11 cellular contexts compared by ENCODE assay signal in genomic region chr7:4861673-4862072, GRCh38. TPM values are rescaled to one million over a fixed set of nuclear protein-coding genes. Genes with fewer than 3 reads are reported as not detected.
DNase-seq lines count a peak whose midpoint lies in the region; ATAC-seq, FAIRE-seq and TF ChIP-seq lines count a peak whose summit lies in the region.
"Had no signal": no experiment of that assay in that cellular context is flagged by ENCODE, and none has a peak within 500 bp of the region (broad histone marks: within the 10 kb centered on the region; RNA-seq: fewer than 3 reads in every experiment).

PAPOLB (minus strand) TSS chr7:4862030; CDS start chr7:4861810, 220 bp downstream.

- ATAC-seq in T-cell (replicated peaks in 1 of 4) (peak; percentile 37 to 62 (median 48)), psoas muscle (no peak), HG03378 (IDR thresholded peaks at IDR 0.05; ENCODE audit: unreplicated experiment) (no peak)

- 15 to 21% (median 16%) methylated on average over 36 to 46 of the region's 46 CpGs for WGBS in psoas muscle, 3 donors

- peaks cover 0 to 3% (median 1%) of the 10 kb centered on the region in 3 donors for H3K4me1 Mint-ChIP-seq in T-cell

- no peak for DNase-seq in AG04450 (ENCODE audit: low read depth, low spot score)
- peak in 19 of 34 experiments; percentile 9 to 41 (median 22) for DNase-seq in T-cell
- no peak for DNase-seq in fibroblast of pulmonary artery (ENCODE audit: low read depth)
- no peak for DNase-seq in psoas muscle
- DNase-seq in GM20000 (ENCODE audit: low spot score), result no peak
- no peak for DNase-seq in kidney
- DNase-seq in CD1c-positive myeloid dendritic cell (ENCODE audit: extremely low spot score), result no peak
- DNase-seq: Caco-2, kidney glomerular epithelial cell, NCI-H1417 had no signal

- peaks cover 17% of the 10 kb centered on the region for H3K27me3 ChIP-seq in AG04450 (ENCODE audit: control insufficient read depth, insufficient read depth, low read length)
- H3K27me3 ChIP-seq in psoas muscle (ENCODE audit: insufficient read depth in 3 of 3, low read length in 2 of 3), result peaks cover 0 to 43% (median 8%) of the 10 kb centered on the region in 3 donors

- intact Hi-C loops in psoas muscle (cut with DNase I) (no loop called here), kidney (cut with DNase I) (no loop called here)

- POLR2A ChIA-PET in AG04450 (lab: Yijun Ruan, JAX) (no interaction called here), T-cell (lab: Charles Lee) (no interaction called here)

- no peaks in the 10 kb centered on the region for H3K4me1 ChIP-seq in psoas muscle
- H3K4me1 ChIP-seq in kidney (ENCODE audit: control insufficient read depth in 1 of 2, insufficient read depth in 1 of 2, low read depth in 1 of 2, low read length in 2 of 2), result no peaks in the 10 kb centered on the region
- H3K4me1 ChIP-seq: Caco-2 had no signal

- peak within 1 kb of the TSS; percentile 25; the same call in 1 of the 2 replicates for H3K4me3 ChIP-seq in AG04450 (ENCODE audit: low read depth, low read length)
- peak within 1 kb of the TSS; percentile 51 for H3K4me3 ChIP-seq in fibroblast of pulmonary artery (replicated peaks; ENCODE audit: low read depth, low read length)
- peak within 1 kb of the TSS; percentile 39 for H3K4me3 ChIP-seq in psoas muscle
- peak within 1 kb of the TSS in 1 of 2 donors; percentile 29 for H3K4me3 ChIP-seq in kidney (ENCODE audit: low read length in 2 of 2)

- H3K9me3 Mint-ChIP-seq in T-cell, result peaks cover 0 to 6% (median 0%) of the 10 kb centered on the region in 3 donors

- H3K36me3 ChIP-seq in psoas muscle (ENCODE audit: insufficient read depth in 1 of 2, low read depth in 1 of 2) (no peaks in the 10 kb centered on the region), kidney (ENCODE audit: control insufficient read depth in 1 of 2, insufficient read depth in 2 of 2, low read length in 2 of 2) (no peaks in the 10 kb centered on the region)

- peaks cover 45 to 56% of the 10 kb centered on the region in 2 donors for H3K27me3 Mint-ChIP-seq in T-cell

- no peaks in the 10 kb centered on the region for H3K36me3 Mint-ChIP-seq in T-cell

- CTCF ChIA-PET in AG04450 (lab: Charles Lee) (no interaction called here), T-cell (lab: Charles Lee) (no interaction called here)

- no peak within 1 kb of the TSS for H3K27ac Mint-ChIP-seq in T-cell

- H3K27ac ChIP-seq in AG04450 (ENCODE audit: low read depth, low read length) (no peak within 1 kb of the TSS), psoas muscle (no peak within 1 kb of the TSS), kidney (ENCODE audit: low read depth in 2 of 2, low read length in 2 of 2) (no peak within 1 kb of the TSS)

- no peak within 1 kb of the TSS for H3K9ac ChIP-seq in kidney (ENCODE audit: low read length in 2 of 2)

- H3K4me3 Mint-ChIP-seq in T-cell, result peak within 1 kb of the TSS; percentile 25 to 56 (median 34)

- TF ChIP-seq CTCF in AG04450 (IDR thresholded peaks at IDR 0.05; ENCODE audit: low read depth, low read length), result no peak
- no peak for TF ChIP-seq CTCF in fibroblast of pulmonary artery (IDR thresholded peaks at IDR 0.05; ENCODE audit: low read length, missing control alignments)
- no peak for TF ChIP-seq CTCF in psoas muscle (IDR thresholded peaks at IDR 0.05)
- TF ChIP-seq CTCF in GM20000 (IDR thresholded peaks at IDR 0.05; ENCODE audit: extremely low read depth, missing control alignments), result no peak
- TF ChIP-seq CTCF in kidney (IDR thresholded peaks at IDR 0.05; ENCODE audit: borderline replicate concordance, extremely low read depth, insufficient read depth), result no peak

- peaks cover 10% of the 10 kb centered on the region for H3K9me3 ChIP-seq in AG04450 (ENCODE audit: control insufficient read depth, insufficient read depth, low read length)
- peaks cover 4% of the 10 kb centered on the region for H3K9me3 ChIP-seq in psoas muscle
- peaks cover 0 to 4% of the 10 kb centered on the region in 2 donors for H3K9me3 ChIP-seq in kidney (ENCODE audit: control insufficient read depth in 1 of 2, low read length in 2 of 2)

- FAIRE-seq in kidney (lab: Jason Lieb, UNC), result no peak

RNA-seq across cellular contexts. Expression of gene PAPOLB, which starts in this region (rescaled TPM):
- not detected in 2 replicates for polyA plus RNA-seq in AG04450 (2011; rRNA removed)
- not detected in 2 replicates for polyA minus RNA-seq in AG04450 (2011; rRNA and poly(A)+ RNA removed)
- not detected for total RNA-seq in T-cell
- under 1 TPM in 1 of 4 donors, not detected in 3; 0.11 TPM for total RNA-seq in psoas muscle
- polyA plus RNA-seq in psoas muscle, result under 1 TPM in 1 of 3 donors, not detected in 2; 0.01 TPM
- total RNA-seq in kidney, result 0.06 TPM
- not detected for polyA plus RNA-seq in kidney (ENCODE audit: insufficient read depth, low read depth, low replicate concordance)
- total RNA-seq: Caco-2 had no signal

Comparison
In these comparisons a context has a peak if more than half of its experiments do, and no peak if none do; other contexts are left out.
1. Peak in DNase-seq and ATAC-seq in T-cell; RNA of the gene not detected or under 1 TPM.